Comparison of ENCODE assay signal across 14 cellular contexts in the genomic region with DNA sequence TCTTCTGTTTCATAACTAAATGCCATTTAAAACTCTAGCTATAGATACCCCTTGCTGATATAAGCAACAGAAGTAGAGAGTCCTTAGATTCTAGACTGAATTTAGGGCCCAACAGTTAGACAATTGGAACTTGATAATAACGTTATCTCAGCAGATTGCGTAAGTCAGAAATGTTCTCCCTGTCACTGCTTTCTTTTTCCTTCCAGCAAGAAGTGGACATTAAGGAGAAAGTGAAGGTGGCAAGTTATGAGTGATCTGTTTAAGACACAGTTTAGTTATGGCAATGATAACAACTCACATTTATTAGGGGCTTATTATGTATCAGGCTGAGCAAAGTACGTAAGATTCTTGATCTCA. TPM values are rescaled to one million over a fixed set of nuclear protein-coding genes. Genes with fewer than 3 reads are reported as not detected.
DNase-seq lines count a peak whose midpoint lies in the region; ATAC-seq and TF ChIP-seq lines count a peak whose summit lies in the region.
"Had no signal": no experiment of that assay in that cellular context is flagged by ENCODE, and none has a peak within 500 bp of the region (broad histone marks: within the 10 kb centered on the region; RNA-seq: fewer than 3 reads in every experiment).

No MANE protein-coding gene starts in this region.

- H3K4me1 ChIP-seq in hepatocyte (ENCODE audit: insufficient read depth) (peaks cover 16% of the 10 kb centered on the region), upper lobe of right lung (peaks cover 7% of the 10 kb centered on the region)

- H3K27me3 Mint-ChIP-seq in stimulated activated naive CD8-positive, alpha-beta T cell treated with anti-CD3 and anti-CD28 coated beads, Interleukin-15, Interleukin-2, amounts not matched to agents 100 ng/mL and 50 ng/mL, for 24 hours = peaks cover 19% of the 10 kb centered on the region

- no peak overlapping the region for H3K4me2 ChIP-seq in hepatocyte

- H3K79me2 ChIP-seq in hepatocyte = no peaks in the 10 kb centered on the region

- no peak for TF ChIP-seq POLR2A in NB4 (IDR thresholded peaks at IDR 0.05; ENCODE audit: extremely low read depth, insufficient read length)

- no peaks in the 10 kb centered on the region for H3K9me3 Mint-ChIP-seq in stimulated activated naive CD8-positive, alpha-beta T cell treated with anti-CD3 and anti-CD28 coated beads, Interleukin-15, Interleukin-2, amounts not matched to agents 100 ng/mL and 50 ng/mL, for 24 hours
- H3K9me3 Mint-ChIP-seq in stimulated activated effector memory CD8-positive, alpha-beta T cell treated with anti-CD3 and anti-CD28 coated beads, Interleukin-12 subunit alpha, Interleukin-12 subunit beta, amount 100 ng/mL, for 72 hours = no peaks in the 10 kb centered on the region

- H2AFZ ChIP-seq in hepatocyte = no peak overlapping the region

- H3K27me3 ChIP-seq in hepatocyte (no peaks in the 10 kb centered on the region), upper lobe of right lung (no peaks in the 10 kb centered on the region)

- H3K4me3 ChIP-seq in NB4 (ENCODE audit: low read depth, low read length) = no peak overlapping the region
- H3K4me3 ChIP-seq in hepatocyte = no peak overlapping the region
- no peak overlapping the region for H3K4me3 ChIP-seq in upper lobe of right lung
- H3K4me3 ChIP-seq: GM12878 had no signal

- no peak for TF ChIP-seq CTCF in NB4 (IDR thresholded peaks at IDR 0.05; ENCODE audit: low read depth, low read length)
- TF ChIP-seq CTCF in hepatocyte (IDR thresholded peaks at IDR 0.05; ENCODE audit: poor library complexity) = no peak
- no peak for TF ChIP-seq CTCF in upper lobe of right lung (IDR thresholded peaks at IDR 0.05)

- intact Hi-C loops in upper lobe of right lung (cut with DNase I) = no loop called here

- no peaks in the 10 kb centered on the region for H3K9me2 ChIP-seq in hepatocyte (replicated peaks; ENCODE audit: insufficient read depth)

- no peak for ATAC-seq in stimulated activated naive CD8-positive, alpha-beta T cell treated with anti-CD3 and anti-CD28 coated beads, Interleukin-15, Interleukin-2, amounts not matched to agents 100 U/mL and 50 U/mL, for 24 hours
- ATAC-seq in upper lobe of right lung (no peak), GM21390 (IDR thresholded peaks at IDR 0.05; ENCODE audit: unreplicated experiment) (no peak)
- ATAC-seq in stimulated activated effector memory CD8-positive, alpha-beta T cell treated with anti-CD3 and anti-CD28 coated beads, Interleukin-12 subunit alpha, Interleukin-12 subunit beta, amount 100 ng/mL, for 72 hours = no peak
- ATAC-seq: GM12878 had no signal

- H4K20me1 ChIP-seq in hepatocyte (ENCODE audit: insufficient read depth, poor library complexity, severe bottlenecking) = no peaks in the 10 kb centered on the region

- peak overlapping the region; percentile 84 for H3K27ac Mint-ChIP-seq in stimulated activated naive CD8-positive, alpha-beta T cell treated with anti-CD3 and anti-CD28 coated beads, Interleukin-15, Interleukin-2, amounts not matched to agents 100 ng/mL and 50 ng/mL, for 24 hours
- no peak overlapping the region for H3K27ac Mint-ChIP-seq in stimulated activated effector memory CD8-positive, alpha-beta T cell treated with anti-CD3 and anti-CD28 coated beads, Interleukin-12 subunit alpha, Interleukin-12 subunit beta, amount 100 ng/mL, for 72 hours

- no peaks in the 10 kb centered on the region for H3K36me3 ChIP-seq in hepatocyte (replicated peaks; ENCODE audit: insufficient read depth, low read depth)
- no peaks in the 10 kb centered on the region for H3K36me3 ChIP-seq in upper lobe of right lung

- H3K27ac ChIP-seq in hepatocyte = peak overlapping the region; percentile 35
- H3K27ac ChIP-seq in upper lobe of right lung = peak overlapping the region; percentile 11
- H3K27ac ChIP-seq: VCaP had no signal

- no peaks in the 10 kb centered on the region for H3K36me3 Mint-ChIP-seq in stimulated activated naive CD8-positive, alpha-beta T cell treated with anti-CD3 and anti-CD28 coated beads, Interleukin-15, Interleukin-2, amounts not matched to agents 100 ng/mL and 50 ng/mL, for 24 hours (ENCODE audit: low read depth)
- H3K36me3 Mint-ChIP-seq in stimulated activated effector memory CD8-positive, alpha-beta T cell treated with anti-CD3 and anti-CD28 coated beads, Interleukin-12 subunit alpha, Interleukin-12 subunit beta, amount 100 ng/mL, for 72 hours = no peaks in the 10 kb centered on the region

- H3K4me1 Mint-ChIP-seq in stimulated activated naive CD8-positive, alpha-beta T cell treated with anti-CD3 and anti-CD28 coated beads, Interleukin-15, Interleukin-2, amounts not matched to agents 100 ng/mL and 50 ng/mL, for 24 hours (ENCODE audit: low read depth) = peaks cover 54% of the 10 kb centered on the region
- peaks cover 27% of the 10 kb centered on the region for H3K4me1 Mint-ChIP-seq in stimulated activated effector memory CD8-positive, alpha-beta T cell treated with anti-CD3 and anti-CD28 coated beads, Interleukin-12 subunit alpha, Interleukin-12 subunit beta, amount 100 ng/mL, for 72 hours

- no peak for DNase-seq in stimulated activated naive CD8-positive, alpha-beta T cell treated with anti-CD3 and anti-CD28 coated beads, Interleukin-15, Interleukin-2, amounts not matched to agents 100 U/mL and 50 U/mL, for 24 hours
- DNase-seq in NB4 (ENCODE audit: low read depth) = peak; percentile 25
- no peak for DNase-seq in hepatocyte (ENCODE audit: low spot score)
- DNase-seq in upper lobe of right lung = no peak
- no peak for DNase-seq in stimulated activated effector memory CD8-positive, alpha-beta T cell treated with anti-CD3 and anti-CD28 coated beads, Interleukin-12 subunit alpha, Interleukin-12 subunit beta, amount 100 ng/mL, for 72 hours (ENCODE audit: low spot score in 2 of 2)
- DNase-seq in activated gamma-delta T cell treated with Interleukin-2 at 50 U/mL for 16 hours = no peak
- DNase-seq: DMS79 treated with DMSO at 0.1 percent for 48 hours, NCI-H146, nucleus accumbens, retina had no signal

- 64% methylated on average over 3 of the region's 3 CpGs for WGBS in hepatocyte (ENCODE audit: low lambda C conversion rate, missing lambda C conversion rate)

- H3K9me3 ChIP-seq in hepatocyte (ENCODE audit: low read depth) (no peaks in the 10 kb centered on the region), upper lobe of right lung (no peaks in the 10 kb centered on the region)

- H3K4me3 Mint-ChIP-seq in stimulated activated naive CD8-positive, alpha-beta T cell treated with anti-CD3 and anti-CD28 coated beads, Interleukin-15, Interleukin-2, amounts not matched to agents 100 ng/mL and 50 ng/mL, for 24 hours = peak overlapping the region; percentile 14
- H3K4me3 Mint-ChIP-seq in stimulated activated effector memory CD8-positive, alpha-beta T cell treated with anti-CD3 and anti-CD28 coated beads, Interleukin-12 subunit alpha, Interleukin-12 subunit beta, amount 100 ng/mL, for 72 hours = no peak overlapping the region

RNA-seq across cellular contexts. Expression of gene GLIS3, which starts 6.9 kb away (rescaled TPM):
- total RNA-seq in hepatocyte = 19.3 and 30.0 TPM in 2 replicates
- 14.0 and 16.6 TPM in 2 replicates for polyA plus RNA-seq in hepatocyte
- 24.1 TPM for total RNA-seq in upper lobe of right lung
